Comparison of ENCODE assay signal across 12 cellular contexts in genomic region chr5:172904312-172904642, GRCh38. TPM values are rescaled to one million over a fixed set of nuclear protein-coding genes. Genes with fewer than 3 reads are reported as not detected.
DNase-seq lines count a peak whose midpoint lies in the region; ATAC-seq and TF ChIP-seq lines count a peak whose summit lies in the region.
"Had no signal": no experiment of that assay in that cellular context is flagged by ENCODE, and none has a peak within 500 bp of the region (broad histone marks: within the 10 kb centered on the region; RNA-seq: fewer than 3 reads in every experiment).

No MANE protein-coding gene starts in this region.

- H3K27ac Mint-ChIP-seq in HFFc6: peak overlapping the region; percentile 99
- peak overlapping the region; percentile 26 for H3K27ac Mint-ChIP-seq in stimulated activated naive B cell treated with anti-CD40 and anti-IgM and Interleukin-4, amounts not matched to agents 10 μg/mL and 1 μg/mL and 100 μg/mL, for 72 hours

- peaks cover 24% of the 10 kb centered on the region for H3K36me3 Mint-ChIP-seq in HFFc6 (ENCODE audit: low read depth)
- H3K36me3 Mint-ChIP-seq in stimulated activated naive B cell treated with anti-CD40 and anti-IgM and Interleukin-4, amounts not matched to agents 10 μg/mL and 1 μg/mL and 100 μg/mL, for 72 hours: peaks cover 29 to 48% of the 10 kb centered on the region in 2 donors

- no peaks in the 10 kb centered on the region for H3K9me3 Mint-ChIP-seq in HFFc6
- H3K9me3 Mint-ChIP-seq in stimulated activated naive B cell treated with anti-CD40 and anti-IgM and Interleukin-4, amounts not matched to agents 10 μg/mL and 1 μg/mL and 100 μg/mL, for 72 hours: no peaks in the 10 kb centered on the region
- H3K9me3 Mint-ChIP-seq: CD8-positive, alpha-beta memory T cell; naive B cell had no signal

- H3K4me1 ChIP-seq in breast epithelium: peaks cover 0 to 21% of the 10 kb centered on the region in 2 donors
- H3K4me1 ChIP-seq in right lobe of liver: peaks cover 5 to 61% (median 36%) of the 10 kb centered on the region in 4 donors

- H3K27me3 Mint-ChIP-seq in HFFc6 (ENCODE audit: insufficient read depth): peaks cover 6% of the 10 kb centered on the region
- no peaks in the 10 kb centered on the region for H3K27me3 Mint-ChIP-seq in stimulated activated naive B cell treated with anti-CD40 and anti-IgM and Interleukin-4, amounts not matched to agents 10 μg/mL and 1 μg/mL and 100 μg/mL, for 72 hours
- H3K27me3 Mint-ChIP-seq: CD8-positive, alpha-beta memory T cell; naive B cell had no signal

- H3K27me3 ChIP-seq in breast epithelium: no peaks in the 10 kb centered on the region
- no peaks in the 10 kb centered on the region for H3K27me3 ChIP-seq in right lobe of liver

- H3K9me3 ChIP-seq in breast epithelium (no peaks in the 10 kb centered on the region), right lobe of liver (no peaks in the 10 kb centered on the region)

- peaks cover 86% of the 10 kb centered on the region for H3K4me1 Mint-ChIP-seq in HFFc6 (ENCODE audit: low read depth)
- peaks cover 26 to 27% of the 10 kb centered on the region in 2 donors for H3K4me1 Mint-ChIP-seq in stimulated activated naive B cell treated with anti-CD40 and anti-IgM and Interleukin-4, amounts not matched to agents 10 μg/mL and 1 μg/mL and 100 μg/mL, for 72 hours
- H3K4me1 Mint-ChIP-seq: CD8-positive, alpha-beta memory T cell had no signal

- H3K4me3 Mint-ChIP-seq in HFFc6: peak overlapping the region; percentile 72
- no peak overlapping the region for H3K4me3 Mint-ChIP-seq in stimulated activated naive B cell treated with anti-CD40 and anti-IgM and Interleukin-4, amounts not matched to agents 10 μg/mL and 1 μg/mL and 100 μg/mL, for 72 hours
- H3K4me3 Mint-ChIP-seq: CD8-positive, alpha-beta memory T cell; naive B cell had no signal

- H3K36me3 ChIP-seq in breast epithelium: no peaks in the 10 kb centered on the region
- H3K36me3 ChIP-seq in right lobe of liver: peaks cover 0 to 2% (median 0%) of the 10 kb centered on the region in 4 donors

- TF ChIP-seq POLR2A in breast epithelium (IDR thresholded peaks at IDR 0.05): no peak
- TF ChIP-seq POLR2A in right lobe of liver (IDR thresholded peaks at IDR 0.05): peak; percentile 30
- no peak for TF ChIP-seq POLR2A in erythroblast (IDR thresholded peaks at IDR 0.05; ENCODE audit: low read length)

- intact Hi-C loops in breast epithelium (cut with DNase I; ENCODE audit: low total_unique reads) (loop anchor here (10.0 kb wide), 1 partner anchor 129 kb away; the partner anchor contains the start of gene DUSP1), right lobe of liver (cut with DNase I) (loop anchor here (5.0 to 10.0 kb wide), 2 partner anchors 47 to 49 kb away; no protein-coding TSS in a partner anchor)

- no peak overlapping the region for H3K4me3 ChIP-seq in breast epithelium
- no peak overlapping the region for H3K4me3 ChIP-seq in right lobe of liver
- H3K4me3 ChIP-seq: K562 had no signal

- TF ChIP-seq CTCF in HFFc6 (IDR thresholded peaks at IDR 0.05) (no peak), breast epithelium (IDR thresholded peaks at IDR 0.05) (no peak), right lobe of liver (IDR thresholded peaks at IDR 0.05) (no peak)

- 14% methylated on average over 3 of the region's 4 CpGs for WGBS in right lobe of liver (ENCODE audit: insufficient coverage, low coverage, low lambda C conversion rate, missing lambda C conversion rate)

- no peak for ATAC-seq in right lobe of liver
- ATAC-seq in stimulated activated naive B cell treated with anti-CD40 and anti-IgM and Interleukin-4, amounts not matched to agents 10 μg/mL and 1 μg/mL and 100 μg/mL, for 72 hours (replicated peaks): no peak
- ATAC-seq: K562 had no signal

- no peak for DNase-seq in HFFc6
- DNase-seq in breast epithelium (ENCODE audit: low spot score in 2 of 2): no peak
- no peak for DNase-seq in right lobe of liver
- no peak for DNase-seq in stimulated activated naive B cell treated with anti-CD40 and anti-IgM and Interleukin-4, amounts not matched to agents 10 μg/mL and 1 μg/mL and 100 μg/mL, for 72 hours
- DNase-seq in erythroblast (lab: John Stamatoyannopoulos, UW): no peak
- DNase-seq in DMS153 (lab: John Stamatoyannopoulos, UW): no peak
- no peak for DNase-seq in nucleus accumbens (lab: John Stamatoyannopoulos, UW)
- no peak for DNase-seq in stimulated activated CD4-positive, alpha-beta T cell treated with anti-CD3 and anti-CD28 coated beads, Interleukin-4, amount 100 ng/mL, for 4 hours
- DNase-seq: CD8-positive, alpha-beta memory T cell; naive B cell; NCI-H2081 treated with DMSO at 0.1 percent for 48 hours had no signal

- H3K27ac ChIP-seq in breast epithelium (peak overlapping the region; percentile 92 to 98), right lobe of liver (peak overlapping the region; percentile 86 to 97 (median 95))

RNA-seq across cellular contexts. Expression of gene RPL26L1, which starts 54.9 kb away (rescaled TPM):
- 100 to 1,000 TPM in 5 of 6 experiments, 10 to 100 TPM in 1; 88.9 to 122 (median 113) TPM for total RNA-seq in HFFc6 (2021; fragmentation: NEBNext Ultra II Directional; extraction: Animal tissue kit (Norgen Biotek cat#: 25700))
- total RNA-seq in breast epithelium: 10 to 100 TPM; 21.4 to 34.1 (median 22.0) TPM
- total RNA-seq in right lobe of liver: 10 to 100 TPM; 14.2 to 33.4 (median 19.2) TPM
